11 cellular contexts compared by ENCODE assay signal in the genomic region with DNA sequence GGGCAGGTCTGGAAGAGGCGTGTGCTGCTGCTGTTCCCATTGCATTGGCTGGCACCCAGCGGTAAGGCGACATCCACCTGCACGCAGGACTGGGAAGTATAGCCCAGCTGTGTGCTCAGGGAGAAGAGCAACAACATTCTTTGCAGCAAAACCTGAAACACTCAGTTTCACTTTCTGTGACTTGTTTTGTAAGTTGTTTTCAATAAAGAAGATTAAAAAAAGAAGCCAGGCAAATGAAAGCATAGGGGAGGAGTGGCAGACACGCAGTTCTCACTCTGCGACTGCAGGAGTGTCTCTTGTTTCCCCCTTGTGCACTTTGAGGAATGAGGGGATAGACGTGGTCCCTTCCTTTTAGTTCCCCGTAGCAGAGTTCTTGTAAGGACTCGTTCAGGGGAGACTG. TPM values are rescaled to one million over a fixed set of nuclear protein-coding genes. Genes with fewer than 3 reads are reported as not detected.
DNase-seq lines count a peak whose midpoint lies in the region; ATAC-seq, FAIRE-seq and TF ChIP-seq lines count a peak whose summit lies in the region.
"Had no signal": no experiment of that assay in that cellular context is flagged by ENCODE, and none has a peak within 500 bp of the region (broad histone marks: within the 10 kb centered on the region; RNA-seq: fewer than 3 reads in every experiment).

No MANE protein-coding gene starts in this region.

- no peaks in the 10 kb centered on the region for H3K27me3 Mint-ChIP-seq in effector memory CD8-positive, alpha-beta T cell
- H3K27me3 Mint-ChIP-seq: naive thymus-derived CD8-positive, alpha-beta T cell had no signal

- in situ Hi-C loops in GM13977 (cut with MboI; ENCODE audit: low pct_unique_long_range_greater_than_20kb, low sequenced_read_pairs, unreplicated experiment), result no loop called here

- no peaks in the 10 kb centered on the region for H3K27me3 ChIP-seq in prostate gland (replicated peaks; ENCODE audit: insufficient read depth)

- peaks cover 31 to 53% of the 10 kb centered on the region in 2 donors for H3K4me1 Mint-ChIP-seq in effector memory CD8-positive, alpha-beta T cell (ENCODE audit: low read depth in 2 of 2)

- H3K27ac Mint-ChIP-seq in effector memory CD8-positive, alpha-beta T cell, result peak overlapping the region; percentile 31 to 47

- ATAC-seq in GM19452 (IDR thresholded peaks at IDR 0.05; ENCODE audit: unreplicated experiment) (peak; percentile 72), HG03108 (IDR thresholded peaks at IDR 0.05; ENCODE audit: unreplicated experiment) (peak; percentile 81)
- no peak for ATAC-seq in effector memory CD8-positive, alpha-beta T cell (replicated peaks)
- ATAC-seq: naive thymus-derived CD8-positive, alpha-beta T cell had no signal

- peaks cover 9% of the 10 kb centered on the region for H3K36me3 Mint-ChIP-seq in effector memory CD8-positive, alpha-beta T cell (ENCODE audit: insufficient read depth)

- peak overlapping the region in 1 of 2 donors; percentile 19 for H3K4me3 Mint-ChIP-seq in effector memory CD8-positive, alpha-beta T cell

- intact Hi-C loops in prostate gland (cut with DNase I), result no loop called here

- H3K4me3 ChIP-seq in prostate gland, result no peak overlapping the region

- 78% methylated on average over 9 of the region's 9 CpGs for WGBS in prostate gland

- H3K4me1 ChIP-seq in prostate gland (replicated peaks), result peaks cover 3% of the 10 kb centered on the region

- peaks cover 0 to 3% of the 10 kb centered on the region in 2 donors for H3K9me3 Mint-ChIP-seq in effector memory CD8-positive, alpha-beta T cell

- no peak for TF ChIP-seq CTCF in GM13977 (IDR thresholded peaks at IDR 0.05; ENCODE audit: extremely low read depth, insufficient read depth, missing control alignments)
- TF ChIP-seq CTCF in prostate gland (IDR thresholded peaks at IDR 0.05), result no peak

- no peak for TF ChIP-seq POLR2A in prostate gland (IDR thresholded peaks at IDR 0.05)

- DNase-seq in GM13977 (ENCODE audit: low spot score), result peak; percentile 71
- DNase-seq in effector memory CD8-positive, alpha-beta T cell, result no peak
- no peak for DNase-seq in SK-N-DZ (ENCODE audit: low spot score)
- DNase-seq in NCI-H345 treated with DMSO at 0.1 percent for 48 hours (lab: John Stamatoyannopoulos, UW; ENCODE audit: unreplicated experiment), result no peak
- DNase-seq in prostate gland (ENCODE audit: low spot score), result no peak
- no peak for DNase-seq in urothelium cell line (ENCODE audit: low spot score)
- DNase-seq: aorta; foreskin melanocyte; naive thymus-derived CD8-positive, alpha-beta T cell had no signal

- peaks cover 0 to 5% of the 10 kb centered on the region in 2 donors for H3K36me3 ChIP-seq in prostate gland

- no peaks in the 10 kb centered on the region for H3K9me3 ChIP-seq in prostate gland

- H3K27ac ChIP-seq in prostate gland, result no peak overlapping the region

- FAIRE-seq in urothelium cell line (lab: Jason Lieb, UNC), result no peak

RNA-seq across cellular contexts. Expression of gene FBH1, which starts 5.8 kb away (rescaled TPM):
- polyA plus RNA-seq in SK-N-DZ (2014; cell fraction: cytosol; rRNA removed), result 89.4 and 98.7 TPM in 2 replicates
- 172 and 179 TPM in 2 replicates for polyA plus RNA-seq in SK-N-DZ (2014; cell fraction: nucleus; rRNA removed)
- 100 to 1,000 TPM in 1 of 2 donors, 10 to 100 TPM in 1; 75.0 to 172 TPM for total RNA-seq in prostate gland

RNA-seq across cellular contexts. Expression of gene ANKRD16, which starts 6.1 kb away (rescaled TPM):
- polyA plus RNA-seq in SK-N-DZ (2014; cell fraction: cytosol; rRNA removed), result 16.8 and 24.1 TPM in 2 replicates
- polyA plus RNA-seq in SK-N-DZ (2014; cell fraction: nucleus; rRNA removed), result 28.1 and 32.7 TPM in 2 replicates
- total RNA-seq in prostate gland, result 10 to 100 TPM; 14.4 to 20.1 TPM
